1 cellular context compared by ENCODE assay signal in the genomic region with DNA sequence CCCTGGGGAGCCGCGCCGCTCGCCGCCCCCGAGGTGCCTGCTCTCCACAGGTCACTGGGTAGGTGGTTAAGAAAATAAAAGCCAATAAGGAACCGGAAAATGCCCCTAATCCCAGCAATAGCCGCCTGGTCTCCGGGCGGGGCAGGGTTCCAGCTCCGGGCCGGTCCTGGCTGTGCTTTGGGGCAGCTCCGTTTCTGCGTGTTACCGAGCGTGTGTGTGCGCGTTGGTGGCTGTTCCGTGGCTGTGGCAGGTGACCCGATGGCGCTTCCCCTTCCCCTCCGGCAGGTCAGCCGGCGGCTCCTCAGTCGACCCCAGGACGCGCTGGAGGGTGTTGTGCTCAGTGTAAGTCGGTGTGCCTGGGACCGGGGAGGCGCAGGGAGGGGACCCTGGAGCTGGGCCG. TPM values are rescaled to one million over a fixed set of nuclear protein-coding genes. Genes with fewer than 3 reads are reported as not detected.
"Had no signal": no experiment of that assay in that cellular context is flagged by ENCODE, and none has a peak within 500 bp of the region (broad histone marks: within the 10 kb centered on the region; RNA-seq: fewer than 3 reads in every experiment).

No MANE protein-coding gene starts in this region.

RNA-seq across cellular contexts. Expression of a gene that starts 17.2 kb away (rescaled TPM):
- polyA plus RNA-seq: naive thymus-derived CD8-positive, alpha-beta T cell had no signal
